In the genomic region with DNA sequence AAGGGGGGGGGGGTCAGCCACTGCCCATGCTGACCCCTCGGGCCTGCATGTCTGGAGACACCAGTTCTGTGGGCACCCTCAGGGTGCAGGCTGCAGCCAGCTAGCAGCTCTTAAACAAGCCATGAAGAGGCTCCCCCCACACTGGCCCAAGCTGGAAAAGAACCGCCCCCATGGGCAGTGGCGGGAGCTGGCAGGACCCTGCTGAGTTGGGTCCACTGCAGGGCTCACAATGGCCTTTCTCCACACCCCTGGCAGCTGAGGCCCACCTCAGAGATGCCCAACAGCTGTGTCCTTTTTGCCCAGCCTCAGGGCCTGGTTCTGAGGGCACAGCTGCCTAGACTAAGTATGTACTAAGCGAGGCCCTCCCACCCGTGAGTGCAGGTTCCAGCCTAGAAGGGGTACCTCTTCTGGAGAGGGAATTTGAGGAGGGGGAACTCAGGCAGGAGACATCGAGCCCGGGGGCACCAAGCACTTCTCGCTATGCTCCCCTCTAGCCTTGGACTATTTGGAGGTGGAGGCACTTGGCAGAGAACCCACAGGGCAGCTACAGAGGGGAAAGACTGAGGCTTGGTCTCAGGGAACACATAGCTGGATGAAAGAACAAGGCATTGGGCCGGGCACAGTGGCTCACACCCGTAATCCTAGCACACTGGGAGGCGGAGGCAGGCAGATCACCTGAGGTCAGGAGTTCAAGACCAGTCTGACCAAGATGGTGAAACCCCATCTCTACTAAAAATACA, we compare ENCODE assay signal across 12 cellular contexts. TPM values are rescaled to one million over a fixed set of nuclear protein-coding genes. Genes with fewer than 3 reads are reported as not detected.
DNase-seq lines count a peak whose midpoint lies in the region; ATAC-seq and TF ChIP-seq lines count a peak whose summit lies in the region.
"Had no signal": no experiment of that assay in that cellular context is flagged by ENCODE, and none has a peak within 500 bp of the region (broad histone marks: within the 10 kb centered on the region; RNA-seq: fewer than 3 reads in every experiment).

No MANE protein-coding gene starts in this region.

- H3K4me3 ChIP-seq in GM23338: peak overlapping the region; percentile 39; the same call in 1 of the 2 replicates

- intact Hi-C loops in sciatic nerve (cut with DNase I): no loop called here

- DNase-seq in GM23338 (ENCODE audit: low spot score) (no peak), mesothelial cell of epicardium (ENCODE audit: low spot score in 2 of 2, unreplicated experiment in 2 of 2) (no peak), sciatic nerve (ENCODE audit: low spot score) (no peak)
- DNase-seq in stimulated activated effector memory CD8-positive, alpha-beta T cell treated with anti-CD3 and anti-CD28 coated beads, Interleukin-12 subunit alpha, Interleukin-12 subunit beta, amount 100 ng/mL, for 72 hours (ENCODE audit: low spot score in 2 of 2): no peak
- DNase-seq: activated CD4-positive, alpha-beta T cell treated with anti-CD3 and anti-CD28 coated beads for 4 hours; NCI-H2171; SHP77; stimulated activated CD8-positive, alpha-beta memory T cell treated with anti-CD3 and anti-CD28 coated beads, Interleukin-4, amount 100 ng/mL, for 48 hours had no signal

- H3K27me3 ChIP-seq in GM23338 (ENCODE audit: insufficient read depth): peaks cover 20% of the 10 kb centered on the region

- peaks cover 34% of the 10 kb centered on the region for H3K27me3 Mint-ChIP-seq in GM23338 (ENCODE audit: insufficient read depth, low read depth, poor library complexity)
- peaks cover 25% of the 10 kb centered on the region for H3K27me3 Mint-ChIP-seq in brain
- peaks cover 2% of the 10 kb centered on the region for H3K27me3 Mint-ChIP-seq in mesothelial cell of epicardium (ENCODE audit: low read depth)

- TF ChIP-seq CTCF in GM23338 (conservative IDR thresholded peaks at IDR 0.05; ENCODE audit: low read depth in 2 of 2) (no peak), brain (conservative IDR thresholded peaks at IDR 0.05) (no peak), mesothelial cell of epicardium (IDR thresholded peaks at IDR 0.05; ENCODE audit: unreplicated experiment) (no peak)

- H2AFZ ChIP-seq in GM23338: no peak overlapping the region

- H3K4me3 Mint-ChIP-seq in GM23338: no peak overlapping the region
- H3K4me3 Mint-ChIP-seq in brain: peak overlapping the region; percentile 46 to 93 (median 88)
- H3K4me3 Mint-ChIP-seq in mesothelial cell of epicardium: no peak overlapping the region
- H3K4me3 Mint-ChIP-seq in stimulated activated effector memory CD8-positive, alpha-beta T cell treated with anti-CD3 and anti-CD28 coated beads, Interleukin-12 subunit alpha, Interleukin-12 subunit beta, amount 100 ng/mL, for 72 hours: peak overlapping the region; percentile 82

- H3K36me3 Mint-ChIP-seq in GM23338 (ENCODE audit: low read depth) (no peaks in the 10 kb centered on the region), brain (no peaks in the 10 kb centered on the region), mesothelial cell of epicardium (no peaks in the 10 kb centered on the region)
- H3K36me3 Mint-ChIP-seq in stimulated activated effector memory CD8-positive, alpha-beta T cell treated with anti-CD3 and anti-CD28 coated beads, Interleukin-12 subunit alpha, Interleukin-12 subunit beta, amount 100 ng/mL, for 72 hours: peaks cover 10% of the 10 kb centered on the region

- peak overlapping the region; percentile 89 for H3K4me2 ChIP-seq in GM23338

- H3K4me1 Mint-ChIP-seq in GM23338: peaks cover 76% of the 10 kb centered on the region
- H3K4me1 Mint-ChIP-seq in brain: peaks cover 93% of the 10 kb centered on the region
- H3K4me1 Mint-ChIP-seq in mesothelial cell of epicardium: peaks cover 76% of the 10 kb centered on the region
- peaks cover 81% of the 10 kb centered on the region for H3K4me1 Mint-ChIP-seq in stimulated activated effector memory CD8-positive, alpha-beta T cell treated with anti-CD3 and anti-CD28 coated beads, Interleukin-12 subunit alpha, Interleukin-12 subunit beta, amount 100 ng/mL, for 72 hours

- H3K9me2 ChIP-seq in GM23338 (ENCODE audit: insufficient read depth): no peaks in the 10 kb centered on the region

- ATAC-seq in GM23338 (no peak), HG02759 (IDR thresholded peaks at IDR 0.05; ENCODE audit: unreplicated experiment) (no peak), sciatic nerve (no peak), HG03442 (IDR thresholded peaks at IDR 0.05; ENCODE audit: unreplicated experiment) (no peak), GM19452 (IDR thresholded peaks at IDR 0.05; ENCODE audit: unreplicated experiment) (no peak)
- ATAC-seq in stimulated activated effector memory CD8-positive, alpha-beta T cell treated with anti-CD3 and anti-CD28 coated beads, Interleukin-12 subunit alpha, Interleukin-12 subunit beta, amount 100 ng/mL, for 72 hours: no peak

- H4K20me1 ChIP-seq in GM23338 (replicated peaks; ENCODE audit: insufficient read depth): no peaks in the 10 kb centered on the region

- H3K79me2 ChIP-seq in GM23338 (replicated peaks; ENCODE audit: insufficient read depth): 0 out of 2 replicates have a peak, but pooled peaks cover 7% of the 10 kb centered on the region

- H3K27ac Mint-ChIP-seq in GM23338: no peak overlapping the region
- H3K27ac Mint-ChIP-seq in brain: peak overlapping the region; percentile 92 to 100 (median 99)
- H3K27ac Mint-ChIP-seq in mesothelial cell of epicardium: peak overlapping the region; percentile 94
- peak overlapping the region; percentile 95 for H3K27ac Mint-ChIP-seq in stimulated activated effector memory CD8-positive, alpha-beta T cell treated with anti-CD3 and anti-CD28 coated beads, Interleukin-12 subunit alpha, Interleukin-12 subunit beta, amount 100 ng/mL, for 72 hours

- no peaks in the 10 kb centered on the region for H3K9me3 Mint-ChIP-seq in GM23338
- H3K9me3 Mint-ChIP-seq in brain: no peaks in the 10 kb centered on the region
- H3K9me3 Mint-ChIP-seq in mesothelial cell of epicardium: no peaks in the 10 kb centered on the region
- no peaks in the 10 kb centered on the region for H3K9me3 Mint-ChIP-seq in stimulated activated effector memory CD8-positive, alpha-beta T cell treated with anti-CD3 and anti-CD28 coated beads, Interleukin-12 subunit alpha, Interleukin-12 subunit beta, amount 100 ng/mL, for 72 hours

- H3K27ac ChIP-seq in GM23338 (ENCODE audit: low read depth): no peak overlapping the region

- H3F3A ChIP-seq in GM23338 (replicated peaks; ENCODE audit: low read depth): 0 out of 2 replicates have a peak, but pooled peaks cover 26% of the 10 kb centered on the region

- H3K36me3 ChIP-seq in GM23338 (ENCODE audit: insufficient read depth): no peaks in the 10 kb centered on the region

- peaks cover 56% of the 10 kb centered on the region for H3K4me1 ChIP-seq in GM23338 (ENCODE audit: insufficient read depth)

TF ChIP-seq in GM23338, 12 proteins besides CTCF, POLR2A, EP300 and RAD21 (continues in another document):
- TF ChIP-seq CREB1 (CRISPR knock-in tag; IDR thresholded peaks at IDR 0.05; ENCODE audit: low read depth): no peak
- no peak for TF ChIP-seq EZH2phosphoT487 (IDR thresholded peaks at IDR 0.05; ENCODE audit: unreplicated experiment)

RNA-seq across cellular contexts. Expression of gene THRA, which starts 3.2 kb away (rescaled TPM):
- 9.6 and 10.5 TPM in 2 replicates for total RNA-seq in GM23338 (2014; rRNA removed; shearing (Covaris generic))
- 3.4 and 3.6 TPM in 2 replicates for polyA plus RNA-seq in GM23338 (2016; fragmentation: Nextera tagmentation; extraction: Ambion mirVana)
- polyA plus RNA-seq in brain (ENCODE audit: insufficient read depth, low read depth, low replicate concordance): 176 TPM
- total RNA-seq in mesothelial cell of epicardium: 42.4 to 44.3 TPM (median 43.6 TPM) in 3 replicates
- 72.0 TPM for total RNA-seq in sciatic nerve

RNA-seq across cellular contexts. Expression of gene MED24, which starts 11.7 kb away (rescaled TPM):
- 88.9 and 95.1 TPM in 2 replicates for total RNA-seq in GM23338 (2014; rRNA removed; shearing (Covaris generic))
- polyA plus RNA-seq in GM23338 (2016; fragmentation: Nextera tagmentation; extraction: Ambion mirVana) (44.4 and 44.8 TPM in 2 replicates), brain (ENCODE audit: insufficient read depth, low read depth, low replicate concordance) (95.0 TPM)
- total RNA-seq in mesothelial cell of epicardium (125 to 131 TPM (median 130 TPM) in 3 replicates), sciatic nerve (74.7 TPM)

RNA-seq across cellular contexts. Expression of gene NR1D1, which starts 34.4 kb away (rescaled TPM):
- 3.6 and 4.2 TPM in 2 replicates for total RNA-seq in GM23338 (2014; rRNA removed; shearing (Covaris generic))
- 3.1 and 3.3 TPM in 2 replicates for polyA plus RNA-seq in GM23338 (2016; fragmentation: Nextera tagmentation; extraction: Ambion mirVana)
- 43.8 TPM for polyA plus RNA-seq in brain (ENCODE audit: insufficient read depth, low read depth, low replicate concordance)
- total RNA-seq in mesothelial cell of epicardium: 2.4 to 2.6 TPM (median 2.6 TPM) in 3 replicates
- 69.8 TPM for total RNA-seq in sciatic nerve

RNA-seq across cellular contexts. Expression of gene CSF3, which starts 50.7 kb away (rescaled TPM):
- 1.2 TPM in 1 of 2 replicates, not detected in the other for total RNA-seq in GM23338 (2014; rRNA removed; shearing (Covaris generic))
- polyA plus RNA-seq in GM23338 (2016; fragmentation: Nextera tagmentation; extraction: Ambion mirVana) (not detected in 2 replicates), brain (ENCODE audit: insufficient read depth, low read depth, low replicate concordance) (0.25 TPM)
- total RNA-seq in mesothelial cell of epicardium (not detected in 3 replicates), sciatic nerve (2.3 TPM)

RNA-seq across cellular contexts. Expression of gene MSL1, which starts 55.8 kb away (rescaled TPM):
- total RNA-seq in GM23338 (2014; rRNA removed; shearing (Covaris generic)): 52.5 and 56.5 TPM in 2 replicates
- polyA plus RNA-seq in GM23338 (2016; fragmentation: Nextera tagmentation; extraction: Ambion mirVana) (14.3 and 16.2 TPM in 2 replicates), brain (ENCODE audit: insufficient read depth, low read depth, low replicate concordance) (94.4 TPM)
- total RNA-seq in mesothelial cell of epicardium (132 to 139 TPM (median 135 TPM) in 3 replicates), sciatic nerve (108 TPM)

Comparison
In these comparisons a context has a peak if more than half of its experiments do, and no peak if none do; other contexts are left out.
1. H3K4me3 Mint-ChIP-seq: peak in brain (5 of 5) and stimulated activated effector memory CD8-positive, alpha-beta T cell treated with anti-CD3 and anti-CD28 coated beads, Interleukin-12 subunit alpha, Interleukin-12 subunit beta, amount 100 ng/mL, for 72 hours (single experiment); none in GM23338 (single experiment) and mesothelial cell of epicardium (single experiment).
2. RNA of gene NR1D1, which starts 34.4 kb away (total RNA-seq): 69.8 TPM in sciatic nerve (single experiment); 3.6 to 4.2 TPM in GM23338 and 2.4 to 2.6 TPM in mesothelial cell of epicardium; every median in the first group is over 10 times any median in the second.